ENCODE assay signal across 8 cellular contexts in genomic region chr20:32681175-32682084, GRCh38. TPM values are rescaled to one million over a fixed set of nuclear protein-coding genes. Genes with fewer than 3 reads are reported as not detected.
DNase-seq lines count a peak whose midpoint lies in the region; ATAC-seq and TF ChIP-seq lines count a peak whose summit lies in the region.

No MANE protein-coding gene starts in this region.

- H3K4me3 Mint-ChIP-seq in activated naive CD8-positive, alpha-beta T cell treated with anti-CD3 and anti-CD28 coated beads, Interleukin-2, amount 10 ng/mL, durations not matched to agents 7 days and 5 days, result peak overlapping the region; percentile 57

- H3K36me3 ChIP-seq in mucosa of descending colon (ENCODE audit: low read depth), result no peaks in the 10 kb centered on the region

- H3K4me1 ChIP-seq in mucosa of descending colon (ENCODE audit: low read depth), result no peaks in the 10 kb centered on the region

- H3K9me3 ChIP-seq in mucosa of descending colon, result no peaks in the 10 kb centered on the region

- H3K4me1 Mint-ChIP-seq in activated naive CD8-positive, alpha-beta T cell treated with anti-CD3 and anti-CD28 coated beads, Interleukin-2, amount 10 ng/mL, durations not matched to agents 7 days and 5 days, result peaks cover 24% of the 10 kb centered on the region

- H3K27ac Mint-ChIP-seq in activated naive CD8-positive, alpha-beta T cell treated with anti-CD3 and anti-CD28 coated beads, Interleukin-2, amount 10 ng/mL, durations not matched to agents 7 days and 5 days, result peak overlapping the region; percentile 68

- no peak for TF ChIP-seq CTCF in mucosa of descending colon (IDR thresholded peaks at IDR 0.05)

- peaks cover 3% of the 10 kb centered on the region for H3K36me3 Mint-ChIP-seq in activated naive CD8-positive, alpha-beta T cell treated with anti-CD3 and anti-CD28 coated beads, Interleukin-2, amount 10 ng/mL, durations not matched to agents 7 days and 5 days

- POLR2A ChIA-PET in activated naive CD8-positive, alpha-beta T cell treated with anti-CD3 and anti-CD28 coated beads, Interleukin-2, amount 10 ng/mL, durations not matched to agents 7 days and 5 days (lab: Charles Lee), result interaction anchor here (1.0 to 1.5 kb wide), 5 partner anchors 54 to 87 kb away, joined by 3 to 5 read pairs (median 3); partner anchors contain the start of genes COMMD7 and DNMT3B

- DNase-seq in GDM1 (lab: John Stamatoyannopoulos, UW) (peak; percentile 99), NCI-H1417 treated with DMSO at 0.1 percent for 48 hours (lab: John Stamatoyannopoulos, UW) (peak; percentile 12), mucosa of descending colon (no peak)
- peak; percentile 44 for DNase-seq in activated naive CD8-positive, alpha-beta T cell treated with anti-CD3 and anti-CD28 coated beads, Interleukin-2, amount 10 ng/mL, durations not matched to agents 7 days and 5 days
- no peak for DNase-seq in activated CD4-positive, alpha-beta T cell treated with anti-CD3 and anti-CD28 coated beads for 4 hours

- H3K9me3 Mint-ChIP-seq in activated naive CD8-positive, alpha-beta T cell treated with anti-CD3 and anti-CD28 coated beads, Interleukin-2, amount 10 ng/mL, durations not matched to agents 7 days and 5 days, result no peaks in the 10 kb centered on the region

- no peak overlapping the region for H3K4me3 ChIP-seq in mucosa of descending colon

- intact Hi-C loops in mucosa of descending colon (cut with DNase I, micrococcal nuclease), result no loop called here

- H3K27me3 Mint-ChIP-seq in activated naive CD8-positive, alpha-beta T cell treated with anti-CD3 and anti-CD28 coated beads, Interleukin-2, amount 10 ng/mL, durations not matched to agents 7 days and 5 days, result no peaks in the 10 kb centered on the region

- peak; percentile 66 for ATAC-seq in activated naive CD8-positive, alpha-beta T cell treated with anti-CD3 and anti-CD28 coated beads, Interleukin-2, amount 10 ng/mL, durations not matched to agents 7 days and 5 days (ENCODE audit: low read depth)
- ATAC-seq in mucosa of descending colon (peak; percentile 70), GM18502 (IDR thresholded peaks at IDR 0.05; ENCODE audit: poor library complexity, unreplicated experiment) (no peak), GM21367 (IDR thresholded peaks at IDR 0.05; ENCODE audit: unreplicated experiment) (no peak), HG03571 (IDR thresholded peaks at IDR 0.05; ENCODE audit: unreplicated experiment) (no peak)

RNA-seq across cellular contexts. Expression of gene C20orf203, which starts 7.7 kb away (rescaled TPM):
- total RNA-seq in activated naive CD8-positive, alpha-beta T cell treated with anti-CD3 and anti-CD28 coated beads, Interleukin-2, amount 10 ng/mL, durations not matched to agents 7 days and 5 days, result under 1 TPM; 0.22 to 0.60 TPM
- under 1 TPM in 1 of 3 donors, not detected in 2; 0.09 TPM for total RNA-seq in mucosa of descending colon

Comparison
In these comparisons a context has a peak if more than half of its experiments do, and no peak if none do; other contexts are left out.
1. DNase-seq: peak in GDM1 (single experiment), NCI-H1417 treated with DMSO at 0.1 percent for 48 hours (single experiment) and activated naive CD8-positive, alpha-beta T cell treated with anti-CD3 and anti-CD28 coated beads, Interleukin-2, amount 10 ng/mL, durations not matched to agents 7 days and 5 days (single experiment); none in mucosa of descending colon (0 of 3) and activated CD4-positive, alpha-beta T cell treated with anti-CD3 and anti-CD28 coated beads for 4 hours (0 of 2).
2. ATAC-seq: peak in activated naive CD8-positive, alpha-beta T cell treated with anti-CD3 and anti-CD28 coated beads, Interleukin-2, amount 10 ng/mL, durations not matched to agents 7 days and 5 days (single experiment) and mucosa of descending colon (single experiment); none in GM18502 (single experiment), GM21367 (single experiment) and HG03571 (single experiment).